Comparison of ENCODE assay signal across 17 cellular contexts in the genomic region with DNA sequence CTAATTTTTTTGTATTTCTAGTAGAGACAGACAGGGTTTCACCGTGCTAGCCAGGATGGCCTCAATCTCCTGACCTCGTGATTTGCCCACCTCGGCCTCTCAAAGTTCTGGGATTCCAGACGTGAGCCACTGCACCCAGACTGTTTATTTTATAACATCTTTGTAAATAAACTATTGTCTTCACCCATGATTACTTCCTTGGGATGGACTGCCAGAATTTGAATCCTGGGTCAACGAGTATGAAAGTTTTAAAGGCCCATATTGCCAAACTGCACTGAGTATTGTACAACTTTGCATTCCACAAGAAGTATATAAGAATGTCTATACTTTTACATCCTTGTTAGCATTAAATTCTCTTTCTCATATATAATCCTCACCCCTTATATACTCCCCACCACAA. TPM values are rescaled to one million over a fixed set of nuclear protein-coding genes. Genes with fewer than 3 reads are reported as not detected.
A peak's percentile ranks its signal among the peaks of the same experiment; 100 is the strongest.
DNase-seq lines count a peak whose midpoint lies in the region; ATAC-seq lines count a peak whose summit lies in the region.
"Had no signal": no experiment of that assay in that cellular context is flagged by ENCODE, and none has a peak within 500 bp of the region (broad histone marks: within the 10 kb centered on the region; RNA-seq: fewer than 3 reads in every experiment).

No MANE protein-coding gene starts in this region.

- H3K27me3 Mint-ChIP-seq in activated CD8-positive, alpha-beta T cell treated with anti-CD3 and anti-CD28 coated beads, Interleukin-2, amount 10 ng/mL, durations not matched to agents 7 days and 5 days (ENCODE audit: low read depth), result no peaks in the 10 kb centered on the region
- H3K27me3 Mint-ChIP-seq: CD8-positive, alpha-beta memory T cell had no signal

- peak; percentile 23 for DNase-seq in amniotic epithelial cell (ENCODE audit: low read depth)
- peak; percentile 70 for DNase-seq in iris pigment epithelial cell (ENCODE audit: low read depth)
- no peak for DNase-seq in activated CD8-positive, alpha-beta T cell treated with anti-CD3 and anti-CD28 coated beads, Interleukin-2, amount 10 ng/mL, durations not matched to agents 7 days and 5 days
- DNase-seq: AML-193; Caco-2; CD8-positive, alpha-beta memory T cell; DND-41; GF-D8; GM23248 had no signal

- no peaks in the 10 kb centered on the region for H3K9me3 Mint-ChIP-seq in activated CD8-positive, alpha-beta T cell treated with anti-CD3 and anti-CD28 coated beads, Interleukin-2, amount 10 ng/mL, durations not matched to agents 7 days and 5 days (ENCODE audit: insufficient read depth)
- H3K9me3 Mint-ChIP-seq: CD8-positive, alpha-beta memory T cell had no signal

- CTCF ChIA-PET in activated CD8-positive, alpha-beta T cell treated with anti-CD3 and anti-CD28 coated beads, Interleukin-2, amount 10 ng/mL, durations not matched to agents 7 days and 5 days (lab: Charles Lee), result no interaction called here

- no peak overlapping the region for H3K4me3 Mint-ChIP-seq in activated CD8-positive, alpha-beta T cell treated with anti-CD3 and anti-CD28 coated beads, Interleukin-2, amount 10 ng/mL, durations not matched to agents 7 days and 5 days
- H3K4me3 Mint-ChIP-seq: CD8-positive, alpha-beta memory T cell had no signal

- no peaks in the 10 kb centered on the region for H3K36me3 Mint-ChIP-seq in activated CD8-positive, alpha-beta T cell treated with anti-CD3 and anti-CD28 coated beads, Interleukin-2, amount 10 ng/mL, durations not matched to agents 7 days and 5 days (ENCODE audit: low read depth)
- H3K36me3 Mint-ChIP-seq: CD8-positive, alpha-beta memory T cell had no signal

- H3K4me1 Mint-ChIP-seq in activated CD8-positive, alpha-beta T cell treated with anti-CD3 and anti-CD28 coated beads, Interleukin-2, amount 10 ng/mL, durations not matched to agents 7 days and 5 days (ENCODE audit: low read depth), result peaks cover 8% of the 10 kb centered on the region
- H3K4me1 Mint-ChIP-seq: CD8-positive, alpha-beta memory T cell had no signal

- POLR2A ChIA-PET in activated CD8-positive, alpha-beta T cell treated with anti-CD3 and anti-CD28 coated beads, Interleukin-2, amount 10 ng/mL, durations not matched to agents 7 days and 5 days (lab: Charles Lee), result no interaction called here

- no peak for ATAC-seq in activated CD8-positive, alpha-beta T cell treated with anti-CD3 and anti-CD28 coated beads, Interleukin-2, amount 10 ng/mL, durations not matched to agents 7 days and 5 days
- ATAC-seq in GM21825 (IDR thresholded peaks at IDR 0.05; ENCODE audit: unreplicated experiment) (no peak), HG02623 (IDR thresholded peaks at IDR 0.05; ENCODE audit: unreplicated experiment) (no peak)
- ATAC-seq: A549, HCT116 had no signal

- H3K27ac ChIP-seq in cingulate gyrus (ENCODE audit: low read depth, low read length), result peak overlapping the region; percentile 14
- H3K27ac ChIP-seq in temporal lobe (ENCODE audit: low read depth, low read length), result peak overlapping the region; percentile 25
- H3K27ac ChIP-seq: A549, BLaER1, GM23248, HL-60 had no signal

- no peak overlapping the region for H3K27ac Mint-ChIP-seq in activated CD8-positive, alpha-beta T cell treated with anti-CD3 and anti-CD28 coated beads, Interleukin-2, amount 10 ng/mL, durations not matched to agents 7 days and 5 days

RNA-seq across cellular contexts. Expression of gene ZHX3, which starts 38.6 kb away (rescaled TPM):
- 28.5 TPM for total RNA-seq in temporal lobe
- total RNA-seq in activated CD8-positive, alpha-beta T cell treated with anti-CD3 and anti-CD28 coated beads, Interleukin-2, amount 10 ng/mL, durations not matched to agents 7 days and 5 days, result 10 to 100 TPM; 11.9 to 15.0 TPM
